Comparison of ENCODE assay signal across 19 cellular contexts in the genomic region with DNA sequence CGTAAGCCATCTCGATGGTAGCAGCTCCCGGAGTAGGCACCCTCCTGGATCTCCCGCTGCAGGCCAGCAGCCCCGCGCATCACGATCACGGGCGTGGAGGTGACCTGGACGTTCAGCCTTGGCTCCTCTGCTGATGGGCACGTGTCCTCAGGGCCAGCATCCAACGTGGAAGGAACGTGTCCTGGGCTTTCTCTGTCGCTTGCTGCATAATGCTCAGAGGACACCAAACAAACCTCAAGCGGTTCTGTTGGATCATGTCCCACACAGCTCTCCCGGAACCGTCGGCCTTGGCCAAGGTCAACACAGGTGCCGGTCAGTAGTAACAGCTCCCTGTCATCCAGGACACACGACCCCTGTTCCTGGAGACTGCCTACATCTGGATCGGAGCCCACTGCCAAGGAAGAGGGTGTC. TPM values are rescaled to one million over a fixed set of nuclear protein-coding genes. Genes with fewer than 3 reads are reported as not detected.
DNase-seq lines count a peak whose midpoint lies in the region; ATAC-seq and TF ChIP-seq lines count a peak whose summit lies in the region.
"Had no signal": no experiment of that assay in that cellular context is flagged by ENCODE, and none has a peak within 500 bp of the region (broad histone marks: within the 10 kb centered on the region; RNA-seq: fewer than 3 reads in every experiment).

No MANE protein-coding gene starts in this region.

- no peak overlapping the region for H3K27ac Mint-ChIP-seq in activated naive CD4-positive, alpha-beta T cell treated with anti-CD3 and anti-CD28 coated beads, Interleukin-2, amount 10 ng/mL, durations not matched to agents 7 days and 5 days
- H3K27ac Mint-ChIP-seq in IgD-negative memory B cell (peak overlapping the region; percentile 98 to 100 (median 99)), chondrocyte (ENCODE audit: unreplicated experiment) (no peak overlapping the region)
- H3K27ac Mint-ChIP-seq in stimulated activated effector memory CD8-positive, alpha-beta T cell treated with anti-CD3 and anti-CD28 coated beads, Interleukin-12 subunit alpha, Interleukin-12 subunit beta, amount 100 ng/mL, for 72 hours = peak overlapping the region; percentile 37
- H3K27ac Mint-ChIP-seq: activated CD8-positive, alpha-beta T cell treated with anti-CD3 and anti-CD28 coated beads, Interleukin-2, amount 10 ng/mL, durations not matched to agents 7 days and 5 days; CD4-positive, alpha-beta T cell; WTC11 had no signal

- no peak overlapping the region for H3K4me3 Mint-ChIP-seq in activated naive CD4-positive, alpha-beta T cell treated with anti-CD3 and anti-CD28 coated beads, Interleukin-2, amount 10 ng/mL, durations not matched to agents 7 days and 5 days
- H3K4me3 Mint-ChIP-seq in IgD-negative memory B cell (peak overlapping the region in 2 of 4 donors; percentile 88 to 89), chondrocyte (ENCODE audit: unreplicated experiment) (no peak overlapping the region)
- H3K4me3 Mint-ChIP-seq in stimulated activated effector memory CD8-positive, alpha-beta T cell treated with anti-CD3 and anti-CD28 coated beads, Interleukin-12 subunit alpha, Interleukin-12 subunit beta, amount 100 ng/mL, for 72 hours = no peak overlapping the region
- H3K4me3 Mint-ChIP-seq: activated CD8-positive, alpha-beta T cell treated with anti-CD3 and anti-CD28 coated beads, Interleukin-2, amount 10 ng/mL, durations not matched to agents 7 days and 5 days; CD4-positive, alpha-beta T cell; WTC11 had no signal

- TF ChIP-seq CTCF in chondrocyte (IDR thresholded peaks at IDR 0.05) = no peak

- no peaks in the 10 kb centered on the region for H3K9me3 Mint-ChIP-seq in activated naive CD4-positive, alpha-beta T cell treated with anti-CD3 and anti-CD28 coated beads, Interleukin-2, amount 10 ng/mL, durations not matched to agents 7 days and 5 days
- peaks cover 0 to under 1% (median 0%) of the 10 kb centered on the region in 3 donors for H3K9me3 Mint-ChIP-seq in IgD-negative memory B cell
- H3K9me3 Mint-ChIP-seq in chondrocyte (ENCODE audit: low read depth) = peaks cover 6% of the 10 kb centered on the region
- no peaks in the 10 kb centered on the region for H3K9me3 Mint-ChIP-seq in stimulated activated effector memory CD8-positive, alpha-beta T cell treated with anti-CD3 and anti-CD28 coated beads, Interleukin-12 subunit alpha, Interleukin-12 subunit beta, amount 100 ng/mL, for 72 hours
- H3K9me3 Mint-ChIP-seq: CD4-positive, alpha-beta T cell had no signal

- H3K4me1 Mint-ChIP-seq in activated naive CD4-positive, alpha-beta T cell treated with anti-CD3 and anti-CD28 coated beads, Interleukin-2, amount 10 ng/mL, durations not matched to agents 7 days and 5 days = peaks cover 20% of the 10 kb centered on the region
- peaks cover 26 to 43% (median 42%) of the 10 kb centered on the region in 3 donors for H3K4me1 Mint-ChIP-seq in IgD-negative memory B cell
- no peaks in the 10 kb centered on the region for H3K4me1 Mint-ChIP-seq in chondrocyte (ENCODE audit: low read depth)
- peaks cover 38% of the 10 kb centered on the region for H3K4me1 Mint-ChIP-seq in stimulated activated effector memory CD8-positive, alpha-beta T cell treated with anti-CD3 and anti-CD28 coated beads, Interleukin-12 subunit alpha, Interleukin-12 subunit beta, amount 100 ng/mL, for 72 hours
- H3K4me1 Mint-ChIP-seq: WTC11 had no signal

- no peaks in the 10 kb centered on the region for H3K27me3 Mint-ChIP-seq in activated naive CD4-positive, alpha-beta T cell treated with anti-CD3 and anti-CD28 coated beads, Interleukin-2, amount 10 ng/mL, durations not matched to agents 7 days and 5 days
- no peaks in the 10 kb centered on the region for H3K27me3 Mint-ChIP-seq in IgD-negative memory B cell
- no peaks in the 10 kb centered on the region for H3K27me3 Mint-ChIP-seq in chondrocyte (ENCODE audit: low read depth)
- H3K27me3 Mint-ChIP-seq: CD4-positive, alpha-beta T cell had no signal

- peaks cover 21% of the 10 kb centered on the region for H3K36me3 Mint-ChIP-seq in activated naive CD4-positive, alpha-beta T cell treated with anti-CD3 and anti-CD28 coated beads, Interleukin-2, amount 10 ng/mL, durations not matched to agents 7 days and 5 days
- H3K36me3 Mint-ChIP-seq in IgD-negative memory B cell = peaks cover 7% of the 10 kb centered on the region
- peaks cover 4% of the 10 kb centered on the region for H3K36me3 Mint-ChIP-seq in chondrocyte (ENCODE audit: low read depth)
- peaks cover 48% of the 10 kb centered on the region for H3K36me3 Mint-ChIP-seq in stimulated activated effector memory CD8-positive, alpha-beta T cell treated with anti-CD3 and anti-CD28 coated beads, Interleukin-12 subunit alpha, Interleukin-12 subunit beta, amount 100 ng/mL, for 72 hours

- CTCF ChIA-PET in activated naive CD4-positive, alpha-beta T cell treated with anti-CD3 and anti-CD28 coated beads, Interleukin-2, amount 10 ng/mL, durations not matched to agents 7 days and 5 days (lab: Charles Lee) = no interaction called here

- ATAC-seq in stimulated activated effector memory CD8-positive, alpha-beta T cell treated with anti-CD3 and anti-CD28 coated beads, Interleukin-12 subunit alpha, Interleukin-12 subunit beta, amount 100 ng/mL, for 72 hours = no peak
- ATAC-seq in HG03139 (IDR thresholded peaks at IDR 0.05; ENCODE audit: unreplicated experiment) = no peak
- ATAC-seq: activated CD8-positive, alpha-beta T cell treated with anti-CD3 and anti-CD28 coated beads, Interleukin-2, amount 10 ng/mL, durations not matched to agents 7 days and 5 days; heart left ventricle; SK-N-SH treated with all-trans-retinoic acid at 6 μM for 48 hours; WTC11 had no signal

- DNase-seq in activated naive CD4-positive, alpha-beta T cell treated with anti-CD3 and anti-CD28 coated beads, Interleukin-2, amount 10 ng/mL, durations not matched to agents 7 days and 5 days = peak; percentile 16
- DNase-seq in activated naive CD4-positive, alpha-beta T cell (lab: John Stamatoyannopoulos, UW) = no peak
- DNase-seq in chondrocyte (ENCODE audit: low spot score) (peak; percentile 75), RPMI8226 (no peak), NCI-H446 treated with DMSO at 0.1 percent for 48 hours (lab: John Stamatoyannopoulos, UW) (no peak)
- DNase-seq in stimulated activated effector memory CD8-positive, alpha-beta T cell treated with anti-CD3 and anti-CD28 coated beads, Interleukin-12 subunit alpha, Interleukin-12 subunit beta, amount 100 ng/mL, for 72 hours (ENCODE audit: low spot score in 2 of 2) = no peak
- DNase-seq: activated CD8-positive, alpha-beta T cell treated with anti-CD3 and anti-CD28 coated beads, Interleukin-2, amount 10 ng/mL, durations not matched to agents 7 days and 5 days; DMS 273 treated with DMSO at 0.1 percent for 48 hours; effector CD4-positive, alpha-beta T cell; HCEC 1CT; heart left ventricle; Karpas-422; NCI-H1694 treated with DMSO at 0.1 percent for 48 hours; occipital lobe had no signal

RNA-seq across cellular contexts. Expression of a gene that starts 23.1 kb away (rescaled TPM):
- polyA plus RNA-seq in IgD-negative memory B cell = 10.3 TPM
- 4.4 to 13.8 TPM (median 4.5 TPM) in 3 replicates for total RNA-seq in chondrocyte

RNA-seq across cellular contexts. Expression of a gene that starts 24.1 kb away (rescaled TPM):
- 94.7 TPM for polyA plus RNA-seq in IgD-negative memory B cell
- total RNA-seq in chondrocyte = 43.1 to 54.2 TPM (median 44.3 TPM) in 3 replicates

RNA-seq across cellular contexts. Expression of a gene that starts 24.1 kb away (rescaled TPM):
- polyA plus RNA-seq in IgD-negative memory B cell = 65.6 TPM
- 21.5 to 34.1 TPM (median 22.6 TPM) in 3 replicates for total RNA-seq in chondrocyte

Comparison
In these comparisons a context has a peak if more than half of its experiments do, and no peak if none do; other contexts are left out.
1. DNase-seq: peak in activated naive CD4-positive, alpha-beta T cell treated with anti-CD3 and anti-CD28 coated beads, Interleukin-2, amount 10 ng/mL, durations not matched to agents 7 days and 5 days (single experiment) and chondrocyte (single experiment); none in activated naive CD4-positive, alpha-beta T cell (0 of 4), stimulated activated effector memory CD8-positive, alpha-beta T cell treated with anti-CD3 and anti-CD28 coated beads, Interleukin-12 subunit alpha, Interleukin-12 subunit beta, amount 100 ng/mL, for 72 hours (0 of 2), RPMI8226 (single experiment) and NCI-H446 treated with DMSO at 0.1 percent for 48 hours (single experiment).
2. H3K27ac Mint-ChIP-seq: peak in IgD-negative memory B cell (3 of 3) and stimulated activated effector memory CD8-positive, alpha-beta T cell treated with anti-CD3 and anti-CD28 coated beads, Interleukin-12 subunit alpha, Interleukin-12 subunit beta, amount 100 ng/mL, for 72 hours (single experiment); none in activated naive CD4-positive, alpha-beta T cell treated with anti-CD3 and anti-CD28 coated beads, Interleukin-2, amount 10 ng/mL, durations not matched to agents 7 days and 5 days (single experiment) and chondrocyte (single experiment).